Comparison of ENCODE assay signal across 1 cellular context in the genomic region with DNA sequence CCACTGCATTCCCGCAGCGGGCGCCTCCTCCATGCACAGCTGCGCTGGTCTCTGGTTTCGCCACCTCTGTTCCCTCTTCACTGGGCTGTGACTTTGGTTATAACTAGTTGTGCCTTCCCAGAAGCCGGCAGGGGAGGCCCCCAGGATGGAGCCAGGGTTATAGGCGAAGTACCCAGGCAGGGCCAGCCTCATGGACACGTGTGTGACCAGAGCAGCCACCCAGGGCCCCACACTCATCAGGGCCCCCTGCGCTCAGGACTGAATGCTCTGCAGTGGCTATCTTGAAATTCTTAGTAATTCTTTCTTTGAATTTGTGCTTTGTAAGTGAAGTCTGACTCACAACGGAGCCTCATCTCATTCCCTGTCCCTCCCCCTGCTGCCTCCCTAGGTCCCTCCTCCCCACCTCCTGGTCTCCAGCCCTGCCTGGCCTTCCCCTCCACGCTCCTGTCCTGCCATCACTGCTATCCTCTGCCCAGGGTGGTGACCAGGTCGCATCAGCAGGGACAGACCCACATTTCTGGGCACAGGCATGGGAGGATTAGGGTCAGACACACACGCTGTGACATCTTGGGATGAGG.
TF ChIP-seq lines count a peak whose summit lies in the region.

No MANE protein-coding gene starts in this region.

TF ChIP-seq in WTC11, 78 proteins besides CTCF, POLR2A, EP300 and RAD21:
- TF ChIP-seq, protein P1, sequence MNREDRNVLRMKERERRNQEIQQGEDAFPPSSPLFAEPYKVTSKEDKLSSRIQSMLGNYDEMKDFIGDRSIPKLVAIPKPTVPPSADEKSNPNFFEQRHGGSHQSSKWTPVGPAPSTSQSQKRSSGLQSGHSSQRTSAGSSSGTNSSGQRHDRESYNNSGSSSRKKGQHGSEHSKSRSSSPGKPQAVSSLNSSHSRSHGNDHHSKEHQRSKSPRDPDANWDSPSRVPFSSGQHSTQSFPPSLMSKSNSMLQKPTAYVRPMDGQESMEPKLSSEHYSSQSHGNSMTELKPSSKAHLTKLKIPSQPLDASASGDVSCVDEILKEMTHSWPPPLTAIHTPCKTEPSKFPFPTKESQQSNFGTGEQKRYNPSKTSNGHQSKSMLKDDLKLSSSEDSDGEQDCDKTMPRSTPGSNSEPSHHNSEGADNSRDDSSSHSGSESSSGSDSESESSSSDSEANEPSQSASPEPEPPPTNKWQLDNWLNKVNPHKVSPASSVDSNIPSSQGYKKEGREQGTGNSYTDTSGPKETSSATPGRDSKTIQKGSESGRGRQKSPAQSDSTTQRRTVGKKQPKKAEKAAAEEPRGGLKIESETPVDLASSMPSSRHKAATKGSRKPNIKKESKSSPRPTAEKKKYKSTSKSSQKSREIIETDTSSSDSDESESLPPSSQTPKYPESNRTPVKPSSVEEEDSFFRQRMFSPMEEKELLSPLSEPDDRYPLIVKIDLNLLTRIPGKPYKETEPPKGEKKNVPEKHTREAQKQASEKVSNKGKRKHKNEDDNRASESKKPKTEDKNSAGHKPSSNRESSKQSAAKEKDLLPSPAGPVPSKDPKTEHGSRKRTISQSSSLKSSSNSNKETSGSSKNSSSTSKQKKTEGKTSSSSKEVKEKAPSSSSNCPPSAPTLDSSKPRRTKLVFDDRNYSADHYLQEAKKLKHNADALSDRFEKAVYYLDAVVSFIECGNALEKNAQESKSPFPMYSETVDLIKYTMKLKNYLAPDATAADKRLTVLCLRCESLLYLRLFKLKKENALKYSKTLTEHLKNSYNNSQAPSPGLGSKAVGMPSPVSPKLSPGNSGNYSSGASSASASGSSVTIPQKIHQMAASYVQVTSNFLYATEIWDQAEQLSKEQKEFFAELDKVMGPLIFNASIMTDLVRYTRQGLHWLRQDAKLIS (CRISPR knock-in tag; IDR thresholded peaks at IDR 0.05; ENCODE audit: borderline replicate concordance), result no peak
- TF ChIP-seq PRDM15 (CRISPR knock-in tag; IDR thresholded peaks at IDR 0.05) (no peak), ATF1 (CRISPR knock-in tag; IDR thresholded peaks at IDR 0.05) (no peak), TEAD1 (CRISPR knock-in tag; IDR thresholded peaks at IDR 0.05) (no peak), SP1 (CRISPR knock-in tag; conservative IDR thresholded peaks at IDR 0.05) (no peak), NFYB (CRISPR knock-in tag; conservative IDR thresholded peaks at IDR 0.05; ENCODE audit: low read depth) (no peak), CREB1 (CRISPR knock-in tag; IDR thresholded peaks at IDR 0.05) (no peak)
